In the genomic region with DNA sequence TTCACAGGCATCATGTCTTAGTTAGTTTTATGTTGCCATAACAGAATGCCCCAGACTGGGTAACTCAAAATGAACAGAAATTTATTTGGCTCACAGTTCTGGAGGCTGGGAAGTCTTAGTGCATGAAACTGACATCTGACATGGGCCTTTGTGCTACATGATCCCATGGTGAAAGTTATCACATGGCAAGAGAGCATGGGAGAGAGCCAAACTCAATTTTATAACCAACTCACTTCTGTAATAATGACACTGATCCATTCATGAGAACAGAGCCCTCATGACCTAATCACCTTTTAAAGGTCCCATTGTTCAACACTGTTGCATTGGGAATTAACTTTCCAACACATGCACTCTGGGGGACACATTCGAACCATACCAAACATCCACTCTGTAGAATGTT, we compare ENCODE assay signal across 7 cellular contexts.
"Had no signal": no experiment of that assay in that cellular context is flagged by ENCODE, and none has a peak within 500 bp of the region (broad histone marks: within the 10 kb centered on the region; RNA-seq: fewer than 3 reads in every experiment).

No MANE protein-coding gene starts in this region.

- H3K27ac Mint-ChIP-seq: IgD-negative memory B cell had no signal

- H3K4me3 Mint-ChIP-seq: IgD-negative memory B cell had no signal

- H3K4me1 Mint-ChIP-seq: IgD-negative memory B cell had no signal

- H3K36me3 Mint-ChIP-seq: IgD-negative memory B cell had no signal

- H3K27me3 Mint-ChIP-seq: IgD-negative memory B cell had no signal

- H3K4me3 ChIP-seq: K562 had no signal

- H3K27ac ChIP-seq: HL-60 had no signal

- ATAC-seq: HepG2, K562 had no signal

- DNase-seq: IMR-90, KBM-7, KG1 had no signal
